Comparison of ENCODE assay signal across 2 cellular contexts in the genomic region with DNA sequence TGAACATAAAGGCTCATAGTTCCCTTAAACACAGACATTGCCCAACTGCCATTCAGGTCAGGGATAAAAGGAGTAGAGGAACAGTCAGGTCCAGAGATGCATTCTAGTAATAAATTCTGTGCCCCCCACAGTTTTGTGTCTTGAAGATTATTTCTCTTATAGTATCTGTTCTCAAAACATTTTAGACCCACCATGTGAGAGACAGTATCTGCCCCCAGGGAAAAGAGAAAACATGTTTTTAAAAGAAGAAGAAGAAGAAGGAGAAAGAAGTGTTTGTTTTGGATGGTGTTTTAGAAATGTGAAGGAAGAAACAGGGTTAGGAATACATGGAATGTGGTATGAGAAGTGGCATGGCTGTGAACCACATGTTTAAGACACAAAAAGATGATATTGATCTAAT.
TF ChIP-seq lines count a peak whose summit lies in the region.

No MANE protein-coding gene starts in this region.

TF ChIP-seq in GM23338, 12 proteins besides CTCF, POLR2A, EP300 and RAD21 (continued from another document):
- TF ChIP-seq ZNF462 (CRISPR knock-in tag; IDR thresholded peaks at IDR 0.05) (no peak), ZNF114 (CRISPR knock-in tag; IDR thresholded peaks at IDR 0.05) (no peak), STAT1 (IDR thresholded peaks at IDR 0.05; ENCODE audit: unreplicated experiment) (no peak)
- TF ChIP-seq, protein P1, sequence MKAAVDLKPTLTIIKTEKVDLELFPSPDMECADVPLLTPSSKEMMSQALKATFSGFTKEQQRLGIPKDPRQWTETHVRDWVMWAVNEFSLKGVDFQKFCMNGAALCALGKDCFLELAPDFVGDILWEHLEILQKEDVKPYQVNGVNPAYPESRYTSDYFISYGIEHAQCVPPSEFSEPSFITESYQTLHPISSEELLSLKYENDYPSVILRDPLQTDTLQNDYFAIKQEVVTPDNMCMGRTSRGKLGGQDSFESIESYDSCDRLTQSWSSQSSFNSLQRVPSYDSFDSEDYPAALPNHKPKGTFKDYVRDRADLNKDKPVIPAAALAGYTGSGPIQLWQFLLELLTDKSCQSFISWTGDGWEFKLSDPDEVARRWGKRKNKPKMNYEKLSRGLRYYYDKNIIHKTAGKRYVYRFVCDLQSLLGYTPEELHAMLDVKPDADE (IDR thresholded peaks at IDR 0.05): no peak
TF ChIP-seq in GM23338: peak in this region for 0.

TF ChIP-seq in H1, 55 proteins besides CTCF, POLR2A, EP300 and RAD21 (continued from another document):
- no peak for TF ChIP-seq YY1 (IDR thresholded peaks at IDR 0.05; ENCODE audit: low read depth, low read length)
